Comparison of ENCODE assay signal across 11 cellular contexts in genomic region chr13:61760102-61760501, GRCh38.
"Had no signal": no experiment of that assay in that cellular context is flagged by ENCODE, and none has a peak within 500 bp of the region (broad histone marks: within the 10 kb centered on the region; RNA-seq: fewer than 3 reads in every experiment).

No MANE protein-coding gene starts in this region.

- DNase-seq: GM23248, GOT3, H7, H9, HCEC 1CT, HFFc6 had no signal

- H3K4me1 ChIP-seq: HAP-1 had no signal

- FAIRE-seq: H1, H54 had no signal

- ATAC-seq: GM23338, HCT116 had no signal

- H2AFZ ChIP-seq: GM23248, GM23338 had no signal

- H3K4me2 ChIP-seq: GM23338 had no signal

- H3K9me3 ChIP-seq: HAP-1 had no signal

- H3K27ac ChIP-seq: GM23248 had no signal

- H3K9ac ChIP-seq: GM23248 had no signal

- H3K4me3 ChIP-seq: GM23248, GM23338, HAP-1 had no signal

- H3K36me3 ChIP-seq: HAP-1 had no signal
